ENCODE assay signal across 8 cellular contexts in the genomic region with DNA sequence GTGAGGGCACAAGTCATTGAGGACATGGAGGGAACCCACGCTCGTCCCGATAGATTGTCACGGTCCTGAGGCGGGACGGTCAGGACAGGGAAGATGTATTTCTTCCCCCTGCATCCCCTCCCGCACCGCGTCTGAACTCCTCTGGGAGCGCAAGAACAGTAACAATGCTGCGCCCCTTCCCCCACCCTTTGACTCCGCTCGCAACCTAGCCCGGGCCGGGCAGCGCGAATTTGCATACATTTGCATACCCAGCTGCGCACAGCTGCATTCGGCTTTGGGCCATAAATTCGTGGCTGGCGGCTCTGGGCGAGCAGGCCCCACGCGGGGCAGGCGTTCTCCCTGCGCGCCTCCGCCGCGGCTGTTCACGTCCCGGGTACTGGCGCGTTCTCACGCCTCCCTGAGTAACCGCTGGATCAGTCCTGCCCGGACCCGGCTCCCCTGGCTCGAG. TPM values are rescaled to one million over a fixed set of nuclear protein-coding genes. Genes with fewer than 3 reads are reported as not detected.
A peak's percentile ranks its signal among the peaks of the same experiment; 100 is the strongest.
DNase-seq lines count a peak whose midpoint lies in the region; ATAC-seq and TF ChIP-seq lines count a peak whose summit lies in the region.

No MANE protein-coding gene starts in this region.

- no peaks in the 10 kb centered on the region for H3K9me3 ChIP-seq in Karpas-422 (ENCODE audit: low read length)

- no peak for ATAC-seq in HG02884 (IDR thresholded peaks at IDR 0.05; ENCODE audit: unreplicated experiment)
- no peak for ATAC-seq in omental fat pad (ENCODE audit: low FRiP score)

- peaks cover 24% of the 10 kb centered on the region for H3K4me1 Mint-ChIP-seq in endothelial cell (ENCODE audit: unreplicated experiment)
- peaks cover 40% of the 10 kb centered on the region for H3K4me1 Mint-ChIP-seq in nephron progenitor cell

- H3K9me2 ChIP-seq in Karpas-422 (replicated peaks; ENCODE audit: insufficient read depth, low read length): no peaks in the 10 kb centered on the region

- H3K79me2 ChIP-seq in Karpas-422 (ENCODE audit: low read length): no peaks in the 10 kb centered on the region

- no peaks in the 10 kb centered on the region for H3K36me3 ChIP-seq in Karpas-422 (ENCODE audit: insufficient read depth, low read length)

- TF ChIP-seq CTCF in GM10266 (IDR thresholded peaks at IDR 0.05; ENCODE audit: control insufficient read depth, insufficient read depth, low read depth, missing control alignments) (no peak), endothelial cell (IDR thresholded peaks at IDR 0.05; ENCODE audit: unreplicated experiment) (no peak), nephron progenitor cell (IDR thresholded peaks at IDR 0.05) (no peak), omental fat pad (IDR thresholded peaks at IDR 0.05) (no peak)

- peak overlapping the region; percentile 70 for H3K4me3 ChIP-seq in Karpas-422 (ENCODE audit: low read length)

- peaks cover 46% of the 10 kb centered on the region for H3K4me1 ChIP-seq in Karpas-422 (ENCODE audit: low read length)

- DNase-seq in GM10266 (ENCODE audit: extremely low spot score) (peak; percentile 26), Karpas-422 (peak; percentile 97), endothelial cell (ENCODE audit: low spot score) (peak; percentile 49), nephron progenitor cell (peak; percentile 73), DMS153 treated with DMSO at 0.1 percent for 48 hours (lab: John Stamatoyannopoulos, UW; ENCODE audit: unreplicated experiment) (no peak), omental fat pad (ENCODE audit: low spot score) (no peak)
- no peak for DNase-seq in activated effector memory CD4-positive, alpha-beta T cell treated with Interleukin-2 at 50 U/mL for 16 hours

- peak overlapping the region; percentile 67 for H3K9ac ChIP-seq in Karpas-422 (ENCODE audit: low read length)

- H3K27me3 ChIP-seq in Karpas-422 (ENCODE audit: low read length): no peaks in the 10 kb centered on the region

- H3K4me2 ChIP-seq in Karpas-422 (ENCODE audit: low read depth, low read length, poor library complexity, severe bottlenecking): peak overlapping the region; percentile 72

- peak overlapping the region; percentile 81 for H3K4me3 Mint-ChIP-seq in endothelial cell (ENCODE audit: unreplicated experiment)
- peak overlapping the region; percentile 83 for H3K4me3 Mint-ChIP-seq in nephron progenitor cell

- H3K27ac ChIP-seq in Karpas-422 (ENCODE audit: low read length): peak overlapping the region; percentile 67

- H4K20me1 ChIP-seq in Karpas-422 (ENCODE audit: insufficient read depth, low read depth, low read length): no peaks in the 10 kb centered on the region

- H3K36me3 Mint-ChIP-seq in endothelial cell (ENCODE audit: low read depth, unreplicated experiment) (no peaks in the 10 kb centered on the region), nephron progenitor cell (ENCODE audit: low read depth) (no peaks in the 10 kb centered on the region)

- H2AFZ ChIP-seq in Karpas-422 (ENCODE audit: low read length): peak overlapping the region; percentile 68

- H3K27me3 Mint-ChIP-seq in endothelial cell (ENCODE audit: unreplicated experiment) (peaks cover 17% of the 10 kb centered on the region), nephron progenitor cell (ENCODE audit: low read depth, poor library complexity) (peaks cover 39% of the 10 kb centered on the region)

- no peak overlapping the region for H3K27ac Mint-ChIP-seq in endothelial cell (ENCODE audit: unreplicated experiment)
- H3K27ac Mint-ChIP-seq in nephron progenitor cell: no peak overlapping the region

- H3K9me3 Mint-ChIP-seq in endothelial cell (ENCODE audit: unreplicated experiment): no peaks in the 10 kb centered on the region
- no peaks in the 10 kb centered on the region for H3K9me3 Mint-ChIP-seq in nephron progenitor cell

RNA-seq across cellular contexts. Expression of a gene that starts 29.0 kb away (rescaled TPM):
- 39.8 and 43.3 TPM in 2 replicates for total RNA-seq in Karpas-422 (2014; rRNA removed; shearing (Covaris generic); ENCODE audit: low replicate concordance)
- total RNA-seq in endothelial cell (ENCODE audit: unreplicated experiment) (24.2 TPM), omental fat pad (10 to 100 TPM; 17.2 to 46.5 (median 36.7) TPM)

Comparison
In these comparisons a context has a peak if more than half of its experiments do, and no peak if none do; other contexts are left out.
1. DNase-seq: peak in GM10266 (single experiment), Karpas-422 (single experiment), endothelial cell (single experiment) and nephron progenitor cell (single experiment); none in DMS153 treated with DMSO at 0.1 percent for 48 hours (single experiment), activated effector memory CD4-positive, alpha-beta T cell treated with Interleukin-2 at 50 U/mL for 16 hours (single experiment) and omental fat pad (single experiment).